ENCODE assay signal across 17 cellular contexts in genomic region chr13:37492741-37493514, GRCh38.
DNase-seq lines count a peak whose midpoint lies in the region; ATAC-seq, FAIRE-seq and TF ChIP-seq lines count a peak whose summit lies in the region.
"Had no signal": no experiment of that assay in that cellular context is flagged by ENCODE, and none has a peak within 500 bp of the region (broad histone marks: within the 10 kb centered on the region; RNA-seq: fewer than 3 reads in every experiment).

No MANE protein-coding gene starts in this region.

- WGBS in trophoblast cell (ENCODE audit: extremely low coverage, insufficient coverage, insufficient read length): no CpG with 5 or more reads among the region's 3 CpGs

- TF ChIP-seq CTCF in RWPE2 (IDR thresholded peaks at IDR 0.05; ENCODE audit: poor library complexity, severe bottlenecking): no peak
- no peak for TF ChIP-seq CTCF in fibroblast of lung (conservative IDR thresholded peaks at IDR 0.05 in 1 of 2, IDR thresholded peaks at IDR 0.05 in 1 of 2; ENCODE audit: low read depth in 1 of 2, low read length in 2 of 2)
- TF ChIP-seq CTCF in kidney (IDR thresholded peaks at IDR 0.05; ENCODE audit: borderline replicate concordance, extremely low read depth, insufficient read depth): no peak
- TF ChIP-seq CTCF in neural progenitor cell (IDR thresholded peaks at IDR 0.05): no peak

- H3K79me1 ChIP-seq in trophoblast cell (ENCODE audit: low read length): peaks cover 8% of the 10 kb centered on the region

- H3K4me3 ChIP-seq in RWPE2 (ENCODE audit: severe bottlenecking) (no peak overlapping the region), fibroblast of lung (replicated peaks in 1 of 4; ENCODE audit: control extremely low read depth in 1 of 4, insufficient read depth in 1 of 4, low read depth in 3 of 4, low read length in 4 of 4) (no peak overlapping the region), trophoblast cell (ENCODE audit: low read depth, low read length) (no peak overlapping the region), kidney (ENCODE audit: low read length in 2 of 2) (no peak overlapping the region), neural progenitor cell (no peak overlapping the region)
- H3K4me3 ChIP-seq: Peyer's patch had no signal

- peak overlapping the region; percentile 35 for H4K8ac ChIP-seq in trophoblast cell (ENCODE audit: low read depth, low read length)

- intact Hi-C loops in kidney (cut with DNase I): no loop called here

- H3K9me3 Mint-ChIP-seq in neural progenitor cell: no peaks in the 10 kb centered on the region

- H4K20me1 ChIP-seq in fibroblast of lung (ENCODE audit: control insufficient read depth, extremely low read depth, insufficient read depth, low read length) (no peaks in the 10 kb centered on the region), neural progenitor cell (ENCODE audit: low read depth) (no peaks in the 10 kb centered on the region)

- H3K23ac ChIP-seq in trophoblast cell (ENCODE audit: low read length): no peak overlapping the region

- H3K9me3 ChIP-seq in RWPE2 (ENCODE audit: severe bottlenecking) (no peaks in the 10 kb centered on the region), fibroblast of lung (ENCODE audit: control insufficient read depth, insufficient read depth, low read depth, low read length) (no peaks in the 10 kb centered on the region), trophoblast cell (ENCODE audit: insufficient read depth, low read depth, low read length) (no peaks in the 10 kb centered on the region), kidney (ENCODE audit: control insufficient read depth in 1 of 2, low read length in 2 of 2) (no peaks in the 10 kb centered on the region), neural progenitor cell (ENCODE audit: low read depth) (no peaks in the 10 kb centered on the region)
- H3K9me3 ChIP-seq: Peyer's patch had no signal

- H3K27ac ChIP-seq in RWPE2 (ENCODE audit: poor library complexity, severe bottlenecking) (no peak overlapping the region), fibroblast of lung (ENCODE audit: insufficient read depth, low read length) (no peak overlapping the region), trophoblast cell (ENCODE audit: low read depth, low read length) (peak overlapping the region; percentile 84), kidney (ENCODE audit: low read depth in 2 of 2, low read length in 2 of 2) (no peak overlapping the region), neural progenitor cell (no peak overlapping the region)
- H3K27ac ChIP-seq: HL-60, Peyer's patch had no signal

- H3K4me2 ChIP-seq in fibroblast of lung (ENCODE audit: extremely low read depth, insufficient read depth, low read length) (no peak overlapping the region), trophoblast cell (ENCODE audit: low read length) (no peak overlapping the region), neural progenitor cell (no peak overlapping the region)

- no peaks in the 10 kb centered on the region for H3F3A ChIP-seq in neural progenitor cell (ENCODE audit: low read depth)

- H3K36me3 Mint-ChIP-seq in neural progenitor cell: no peaks in the 10 kb centered on the region
- H3K36me3 Mint-ChIP-seq: CD14-positive monocyte had no signal

- H3K9ac ChIP-seq in fibroblast of lung (ENCODE audit: insufficient read depth, low read length) (no peak overlapping the region), trophoblast cell (ENCODE audit: low read length) (no peak overlapping the region), kidney (ENCODE audit: low read length in 2 of 2) (no peak overlapping the region), neural progenitor cell (no peak overlapping the region)

- no peak overlapping the region for H3K14ac ChIP-seq in trophoblast cell (ENCODE audit: low read length)

- no peak overlapping the region for H3K4ac ChIP-seq in trophoblast cell (ENCODE audit: low read depth, low read length)

- H3K18ac ChIP-seq in trophoblast cell (ENCODE audit: low read length): no peak overlapping the region

- H2AK5ac ChIP-seq in trophoblast cell (ENCODE audit: low read length): peak overlapping the region; percentile 53

- H3K27me3 ChIP-seq in RWPE2 (ENCODE audit: insufficient read depth, poor library complexity, severe bottlenecking) (no peaks in the 10 kb centered on the region), fibroblast of lung (ENCODE audit: control insufficient read depth, insufficient read depth, low read length) (no peaks in the 10 kb centered on the region), trophoblast cell (ENCODE audit: insufficient read depth, low read length) (no peaks in the 10 kb centered on the region), neural progenitor cell (no peaks in the 10 kb centered on the region)
- H3K27me3 ChIP-seq: Peyer's patch had no signal

- H2BK5ac ChIP-seq in trophoblast cell (ENCODE audit: low read depth, low read length, poor library complexity): peak overlapping the region; percentile 75

- peaks cover 2% of the 10 kb centered on the region for H3K27me3 Mint-ChIP-seq in neural progenitor cell (ENCODE audit: insufficient read depth, low read depth)
- H3K27me3 Mint-ChIP-seq: activated CD4-positive, alpha-beta memory T cell treated with anti-CD3 and anti-CD28 coated beads, Interleukin-2, amount 10 ng/mL, durations not matched to agents 7 days and 5 days had no signal

- no peak for FAIRE-seq in kidney (lab: Jason Lieb, UNC)

- DNase-seq in EL (peak; percentile 94), RWPE2 (ENCODE audit: low spot score) (no peak), fibroblast of lung (ENCODE audit: low read depth in 2 of 2) (peak; percentile 40 to 98), trophoblast cell (no peak), kidney (no peak), neural progenitor cell (ENCODE audit: low spot score) (no peak), amygdala (lab: John Stamatoyannopoulos, UW) (no peak)
- DNase-seq: activated CD4-positive, alpha-beta memory T cell treated with anti-CD3 and anti-CD28 coated beads, Interleukin-2, amount 10 ng/mL, durations not matched to agents 7 days and 5 days; activated naive CD4-positive, alpha-beta T cell treated with Interleukin-2 at 50 U/mL for 16 hours; head of caudate nucleus; NCI-H1092 treated with DMSO at 0.1 percent for 48 hours; Peyer's patch; stimulated activated CD4-positive, alpha-beta T cell treated with anti-CD3 and anti-CD28 coated beads, Interleukin-4, amount 100 ng/mL, for 24 hours; stimulated activated naive CD4-positive, alpha-beta T cell had no signal

- H2AFZ ChIP-seq in fibroblast of lung (ENCODE audit: low read length) (no peak overlapping the region), trophoblast cell (ENCODE audit: insufficient read depth, low read length, poor library complexity) (no peak overlapping the region), neural progenitor cell (replicated peaks) (no peak overlapping the region)

- H3K36me3 ChIP-seq in RWPE2 (ENCODE audit: low read depth) (no peaks in the 10 kb centered on the region), fibroblast of lung (ENCODE audit: control insufficient read depth, insufficient read depth, low read length) (no peaks in the 10 kb centered on the region), trophoblast cell (ENCODE audit: control insufficient read depth in 1 of 2, insufficient read depth in 2 of 2, low read length in 2 of 2) (no peaks in the 10 kb centered on the region), kidney (ENCODE audit: control insufficient read depth in 1 of 2, insufficient read depth in 2 of 2, low read length in 2 of 2) (no peaks in the 10 kb centered on the region), neural progenitor cell (no peaks in the 10 kb centered on the region)
- H3K36me3 ChIP-seq: Peyer's patch had no signal

- H3K79me2 ChIP-seq in fibroblast of lung (ENCODE audit: control insufficient read depth, insufficient read depth, low read length): no peaks in the 10 kb centered on the region
- no peaks in the 10 kb centered on the region for H3K79me2 ChIP-seq in trophoblast cell (ENCODE audit: control insufficient read depth, insufficient read depth, low read length, poor library complexity)
- no peaks in the 10 kb centered on the region for H3K79me2 ChIP-seq in neural progenitor cell (ENCODE audit: low read depth)

- H3K27ac Mint-ChIP-seq in neural progenitor cell: no peak overlapping the region
- H3K27ac Mint-ChIP-seq: activated CD4-positive, alpha-beta memory T cell treated with anti-CD3 and anti-CD28 coated beads, Interleukin-2, amount 10 ng/mL, durations not matched to agents 7 days and 5 days; CD14-positive monocyte had no signal

- no peak overlapping the region for H2BK12ac ChIP-seq in trophoblast cell (ENCODE audit: low read length)

- H4K91ac ChIP-seq in trophoblast cell (ENCODE audit: low read depth, low read length): peak overlapping the region; percentile 56

- H3K4me1 Mint-ChIP-seq in neural progenitor cell: no peaks in the 10 kb centered on the region
- H3K4me1 Mint-ChIP-seq: activated CD4-positive, alpha-beta memory T cell treated with anti-CD3 and anti-CD28 coated beads, Interleukin-2, amount 10 ng/mL, durations not matched to agents 7 days and 5 days; CD14-positive monocyte had no signal

- ATAC-seq in RWPE2 (ENCODE audit: low read depth) (0 out of 3 replicates have a peak, but pooled peaks have one; percentile 31), GM21381 (IDR thresholded peaks at IDR 0.05; ENCODE audit: unreplicated experiment) (no peak)

- no peak overlapping the region for H4K12ac ChIP-seq in trophoblast cell (ENCODE audit: low read depth, low read length)

- H3K4me1 ChIP-seq in RWPE2 (ENCODE audit: insufficient read depth, poor library complexity, severe bottlenecking): no peaks in the 10 kb centered on the region
- H3K4me1 ChIP-seq in fibroblast of lung (ENCODE audit: control insufficient read depth, extremely low read depth, insufficient read depth, low read length): peaks cover 6% of the 10 kb centered on the region
- H3K4me1 ChIP-seq in trophoblast cell (ENCODE audit: control insufficient read depth in 1 of 2, insufficient read depth in 2 of 2, low read length in 2 of 2): peaks cover 2 to 8% of the 10 kb centered on the region in 2 experiments
- no peaks in the 10 kb centered on the region for H3K4me1 ChIP-seq in kidney (ENCODE audit: control insufficient read depth in 1 of 2, insufficient read depth in 1 of 2, low read depth in 1 of 2, low read length in 2 of 2)
- H3K4me1 ChIP-seq in neural progenitor cell: no peaks in the 10 kb centered on the region
- H3K4me1 ChIP-seq: Peyer's patch had no signal

- no peak overlapping the region for H3K4me3 Mint-ChIP-seq in neural progenitor cell
- H3K4me3 Mint-ChIP-seq: activated CD4-positive, alpha-beta memory T cell treated with anti-CD3 and anti-CD28 coated beads, Interleukin-2, amount 10 ng/mL, durations not matched to agents 7 days and 5 days; CD14-positive monocyte had no signal

- H2BK120ac ChIP-seq in trophoblast cell (ENCODE audit: insufficient read depth, low read length, poor library complexity): no peak overlapping the region

Comparison
In these comparisons a context has a peak if more than half of its experiments do, and no peak if none do; other contexts are left out.
1. DNase-seq: peak in EL (single experiment) and fibroblast of lung (2 of 2); none in RWPE2 (single experiment), trophoblast cell (0 of 2), kidney (single experiment), neural progenitor cell (single experiment) and amygdala (0 of 56).